In the genomic region with DNA sequence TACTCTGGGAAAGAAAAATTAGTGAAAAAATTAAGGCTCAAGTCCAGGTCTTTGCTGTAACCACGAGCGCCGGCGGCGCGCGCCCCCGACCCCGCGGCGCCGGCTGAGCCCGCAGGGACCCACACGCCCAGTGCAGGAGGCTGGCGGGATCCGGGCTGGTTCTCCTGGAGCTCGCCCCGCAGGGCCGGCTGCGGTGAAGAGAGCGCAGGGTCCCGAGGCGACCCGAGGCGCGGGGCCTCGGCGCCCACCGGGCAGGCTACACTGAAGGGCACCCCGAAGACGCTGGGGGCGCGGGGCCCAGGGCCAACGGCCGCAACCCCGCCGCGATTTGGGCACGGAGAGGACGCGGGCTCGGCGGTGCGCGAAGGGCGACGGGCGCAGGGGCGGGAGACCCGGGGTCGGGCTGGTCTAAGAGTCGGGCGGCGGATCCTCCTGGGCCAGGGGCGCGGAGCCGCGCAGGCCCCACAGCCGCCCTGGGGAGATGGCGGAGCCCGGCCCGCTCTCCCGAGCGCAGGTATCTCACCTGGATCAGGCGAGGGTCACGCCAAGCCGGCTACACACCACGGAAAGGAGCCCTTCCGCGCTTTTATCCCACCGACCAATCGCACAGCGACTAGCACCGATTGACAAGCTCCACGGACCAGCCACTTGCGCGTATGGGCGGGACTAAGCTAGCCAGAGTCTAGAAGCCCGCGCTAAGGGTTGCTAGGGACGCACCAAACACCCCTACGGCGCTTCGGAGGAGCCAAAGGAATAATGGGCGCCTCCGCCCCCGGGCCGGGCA, we compare ENCODE assay signal across 8 cellular contexts. TPM values are rescaled to one million over a fixed set of nuclear protein-coding genes. Genes with fewer than 3 reads are reported as not detected.
A peak's percentile ranks its signal among the peaks of the same experiment; 100 is the strongest.
DNase-seq lines count a peak whose midpoint lies in the region; ATAC-seq, FAIRE-seq and TF ChIP-seq lines count a peak whose summit lies in the region.

TSS of gene PASK (minus strand) at position 582 of the 784 bp plus-strand sequence. CDS start 6,440 bp downstream, outside the sequence.

- H3K4me3 ChIP-seq in BE2C (ENCODE audit: low read depth, low read length) = peak within 1 kb of the TSS; percentile 82

- H3K4me1 Mint-ChIP-seq in chondrocyte (ENCODE audit: low read depth) = peaks cover 30% of the 10 kb centered on the region

- no peaks in the 10 kb centered on the region for H3K4me1 ChIP-seq in BE2C

- peaks cover 5% of the 10 kb centered on the region for H3K36me3 Mint-ChIP-seq in chondrocyte (ENCODE audit: low read depth)

- no peaks in the 10 kb centered on the region for H3K9me3 ChIP-seq in BE2C

- ATAC-seq in HG03442 (IDR thresholded peaks at IDR 0.05; ENCODE audit: unreplicated experiment) = peak; percentile 70

- H3K9me3 Mint-ChIP-seq in chondrocyte (ENCODE audit: low read depth) = no peaks in the 10 kb centered on the region

- no peaks in the 10 kb centered on the region for H3K36me3 ChIP-seq in BE2C

- TF ChIP-seq CTCF in BE2C (IDR thresholded peaks at IDR 0.05; ENCODE audit: low read depth, low read length) (no peak), chondrocyte (IDR thresholded peaks at IDR 0.05) (no peak)

- peak; percentile 96 for DNase-seq in BE2C
- peak; percentile 94 for DNase-seq in GM19239 (ENCODE audit: insufficient read length, low spot score)
- peak; percentile 85 to 95 for DNase-seq in NCI-H524 (lab: John Stamatoyannopoulos, UW)
- peak; percentile 84 to 91 for DNase-seq in activated CD4-positive, alpha-beta T cell treated with anti-CD3 and anti-CD28 coated beads for 24 hours (ENCODE audit: low read depth in 2 of 2)
- DNase-seq in chondrocyte (ENCODE audit: low spot score) = peak; percentile 97
- peak; percentile 92 for DNase-seq in kidney glomerular epithelial cell (lab: John Stamatoyannopoulos, UW)
- DNase-seq in stimulated activated CD4-positive, alpha-beta T cell treated with anti-CD3 and anti-CD28 coated beads, Interleukin-1b, Interleukin-23, amount 100 ng/mL, for 1 hour (ENCODE audit: low read depth in 2 of 2) = peak; percentile 71 to 74

- peak; percentile 98 for FAIRE-seq in GM19239 (lab: Jason Lieb, UNC)

- H3K27me3 ChIP-seq in BE2C = no peaks in the 10 kb centered on the region

- H3K27me3 Mint-ChIP-seq in chondrocyte (ENCODE audit: low read depth) = no peaks in the 10 kb centered on the region

- H3K27ac Mint-ChIP-seq in chondrocyte (ENCODE audit: unreplicated experiment) = peak within 1 kb of the TSS; percentile 95

- H3K4me3 Mint-ChIP-seq in chondrocyte (ENCODE audit: unreplicated experiment) = peak within 1 kb of the TSS; percentile 92

RNA-seq across cellular contexts. Expression of gene PASK, which starts in this region (rescaled TPM):
- 4.1 TPM for polyA plus RNA-seq in BE2C (2012; ENCODE audit: insufficient read depth, insufficient read length, low read depth)
- total RNA-seq in chondrocyte = 4.4 to 13.8 TPM (median 4.5 TPM) in 3 replicates

Comparison
In these comparisons a context has a peak if more than half of its experiments do, and no peak if none do; other contexts are left out.
1. Peak in every context shown above with its lines: DNase-seq, ATAC-seq and H3K4me3 ChIP-seq.